ENCODE assay signal across 30 cellular contexts in the genomic region with DNA sequence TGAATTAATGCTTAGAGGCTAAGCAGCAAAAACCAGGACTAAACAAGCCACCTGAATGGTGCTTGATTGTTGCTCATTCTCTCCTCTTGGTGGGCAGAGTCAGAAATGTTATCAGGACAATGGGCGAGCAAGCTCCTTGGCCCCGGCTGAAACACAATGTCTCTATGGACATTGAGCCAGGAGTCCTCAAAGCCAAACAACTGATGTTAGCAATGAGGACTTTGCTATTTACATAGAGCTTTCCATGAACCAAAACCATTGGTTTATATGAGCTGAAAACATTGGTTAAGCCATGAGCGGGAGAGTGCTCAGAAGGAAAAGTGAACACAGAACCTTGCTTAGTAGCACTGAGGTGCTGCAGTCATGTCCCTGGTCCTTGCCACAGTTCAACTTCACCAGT. TPM values are rescaled to one million over a fixed set of nuclear protein-coding genes. Genes with fewer than 3 reads are reported as not detected.
"Had no signal": no experiment of that assay in that cellular context is flagged by ENCODE, and none has a peak within 500 bp of the region (broad histone marks: within the 10 kb centered on the region; RNA-seq: fewer than 3 reads in every experiment).

No MANE protein-coding gene starts in this region.

- H3K36me3 ChIP-seq: colonic mucosa, gastrocnemius medialis, left ventricle myocardium inferior, lower lobe of right lung, spleen, tibial artery had no signal

- DNase-seq: colonic mucosa; effector CD8-positive, alpha-beta T cell; endodermal cell; foreskin fibroblast; gastrocnemius medialis; head of caudate nucleus; kidney; left ventricle myocardium inferior; lower lobe of right lung; naive thymus-derived CD8-positive, alpha-beta T cell; nephron progenitor cell; nucleus accumbens; psoas muscle; right cardiac atrium; spleen; stimulated activated CD4-positive, alpha-beta T cell treated with anti-CD3 and anti-CD28 coated beads, Interleukin-4, amount 100 ng/mL, for 4 hours; stimulated activated naive CD8-positive, alpha-beta T cell treated with anti-CD3 and anti-CD28 coated beads, Interleukin-15, Interleukin-2, amounts not matched to agents 100 U/mL and 50 U/mL, for 24 hours; substantia nigra; testis; tibial artery had no signal

- H3K4me3 ChIP-seq: colonic mucosa, gastrocnemius medialis, left ventricle myocardium inferior, lower lobe of right lung, psoas muscle, skin epidermis, spleen, testis, tibial artery had no signal

- FAIRE-seq: kidney had no signal

- H3K4me1 ChIP-seq: colonic mucosa, gastrocnemius medialis, lower lobe of right lung, psoas muscle, spleen, testis had no signal

- H3K27me3 ChIP-seq: colonic mucosa, gastrocnemius medialis, spleen, testis, tibial artery had no signal

- ATAC-seq: esophagus mucosa; gastrocnemius medialis; lower lobe of right lung; naive thymus-derived CD8-positive, alpha-beta T cell; psoas muscle; right cardiac atrium; stimulated activated memory B cell treated with anti-CD40 and anti-IgM and Interleukin-4, amounts not matched to agents 10 μg/mL and 1 μg/mL and 100 μg/mL, for 72 hours; stimulated activated naive CD8-positive, alpha-beta T cell treated with anti-CD3 and anti-CD28 coated beads, Interleukin-15, Interleukin-2, amounts not matched to agents 100 U/mL and 50 U/mL, for 24 hours had no signal

- H3K9me3 ChIP-seq: colonic mucosa, gastrocnemius medialis, lower lobe of right lung, psoas muscle, spleen, testis, tibial artery had no signal

- H3K27ac ChIP-seq: colonic mucosa, epithelial cell of prostate, gastrocnemius medialis, left ventricle myocardium inferior, lower lobe of right lung, psoas muscle, skin epidermis, spleen, testis, tibial artery had no signal

RNA-seq across cellular contexts. Expression of a gene that starts 21.5 kb away (rescaled TPM):
- total RNA-seq: colonic mucosa; endodermal cell; esophagus mucosa; gastrocnemius medialis; glomerular endothelial cell; kidney; left ventricle myocardium inferior; lower lobe of right lung; mesenteric fat pad; myocyte; naive thymus-derived CD8-positive, alpha-beta T cell; osteocyte; psoas muscle; renal cortical epithelial cell; right cardiac atrium; spleen; testis; urinary bladder had no signal
- polyA plus RNA-seq: naive thymus-derived CD8-positive, alpha-beta T cell; psoas muscle; right cardiac atrium; spleen; urinary bladder had no signal
